In the genomic region with DNA sequence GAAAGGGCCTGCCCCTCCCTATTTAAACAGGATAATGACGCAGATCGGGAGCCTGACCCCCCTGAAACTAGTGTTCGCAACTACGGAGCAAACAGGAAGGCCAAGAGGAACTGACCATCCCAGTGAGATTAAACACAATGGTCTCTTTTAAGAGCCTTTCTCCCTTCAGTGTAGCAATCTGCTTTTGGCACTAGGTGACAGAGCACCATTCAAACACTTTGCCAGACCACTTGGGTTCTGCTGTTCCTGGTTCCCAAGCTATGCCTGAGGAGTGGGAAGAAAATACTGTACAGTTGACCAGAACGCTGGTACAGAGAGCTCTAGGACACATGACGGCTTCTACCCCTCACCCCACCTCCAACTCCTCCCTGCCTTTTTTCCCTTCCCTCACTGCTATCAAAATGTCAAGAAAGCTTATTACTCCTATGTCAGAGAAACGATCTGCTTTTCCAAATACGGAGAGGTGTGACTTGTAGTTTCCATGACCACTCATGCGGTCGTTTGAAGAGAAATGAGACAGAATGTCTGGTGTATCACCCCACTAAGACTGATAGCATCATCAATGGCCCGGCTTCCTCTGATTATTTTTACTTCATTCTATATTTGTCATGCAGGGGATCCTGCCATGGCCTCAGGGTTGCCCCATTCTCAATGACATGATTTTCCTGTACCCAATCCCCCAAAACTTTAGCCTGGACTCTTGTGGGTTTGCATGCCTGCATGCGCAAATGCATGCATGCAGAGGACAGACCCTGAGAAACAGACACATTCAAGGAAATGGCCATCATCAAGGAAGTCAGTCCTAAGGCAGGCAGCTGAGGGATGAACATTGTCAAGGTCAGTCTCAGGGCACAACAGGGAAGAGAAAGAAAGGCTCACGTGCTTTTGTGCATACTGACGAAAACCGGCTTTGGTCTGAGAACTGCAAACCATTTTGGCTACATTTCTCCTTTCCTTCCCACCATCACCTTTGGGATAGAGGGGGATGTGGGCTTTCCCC, we compare ENCODE assay signal across 9 cellular contexts. TPM values are rescaled to one million over a fixed set of nuclear protein-coding genes. Genes with fewer than 3 reads are reported as not detected.
A peak's percentile ranks its signal among the peaks of the same experiment; 100 is the strongest.
DNase-seq lines count a peak whose midpoint lies in the region; ATAC-seq, FAIRE-seq and TF ChIP-seq lines count a peak whose summit lies in the region.
"Had no signal": no experiment of that assay in that cellular context is flagged by ENCODE, and none has a peak within 500 bp of the region (broad histone marks: within the 10 kb centered on the region; RNA-seq: fewer than 3 reads in every experiment).

No MANE protein-coding gene starts in this region.

- ATAC-seq in activated CD8-positive, alpha-beta T cell treated with anti-CD3 and anti-CD28 coated beads for 36 hours, result no peak
- no peak for ATAC-seq in activated CD8-positive, alpha-beta T cell treated with anti-CD3 and anti-CD28 coated beads, Interleukin-2, amount 10 ng/mL, durations not matched to agents 7 days and 5 days
- peak; percentile 77 for ATAC-seq in mucosa of descending colon

- no peak overlapping the region for H3K4me3 Mint-ChIP-seq in activated CD8-positive, alpha-beta T cell treated with anti-CD3 and anti-CD28 coated beads for 36 hours
- H3K4me3 Mint-ChIP-seq in activated CD8-positive, alpha-beta T cell treated with anti-CD3 and anti-CD28 coated beads, Interleukin-2, amount 10 ng/mL, durations not matched to agents 7 days and 5 days, result no peak overlapping the region

- no peaks in the 10 kb centered on the region for H3K27me3 Mint-ChIP-seq in activated CD8-positive, alpha-beta T cell treated with anti-CD3 and anti-CD28 coated beads for 36 hours
- H3K27me3 Mint-ChIP-seq in activated CD8-positive, alpha-beta T cell treated with anti-CD3 and anti-CD28 coated beads, Interleukin-2, amount 10 ng/mL, durations not matched to agents 7 days and 5 days (ENCODE audit: low read depth), result no peaks in the 10 kb centered on the region

- H3K4me1 ChIP-seq in endothelial cell of umbilical vein (ENCODE audit: control insufficient read depth, extremely low read depth, insufficient read depth, low read length) (peaks cover 96% of the 10 kb centered on the region), mucosa of descending colon (ENCODE audit: low read depth) (peaks cover 67% of the 10 kb centered on the region), testis (peaks cover 60% of the 10 kb centered on the region)

- no peaks in the 10 kb centered on the region for H4K20me1 ChIP-seq in endothelial cell of umbilical vein (replicated peaks; ENCODE audit: control insufficient read depth, extremely low read depth, insufficient read depth, low read length)

- no peaks in the 10 kb centered on the region for H3K9me1 ChIP-seq in endothelial cell of umbilical vein (replicated peaks; ENCODE audit: control insufficient read depth, extremely low read depth, insufficient read depth, low read length)

- no peaks in the 10 kb centered on the region for H3K27me3 ChIP-seq in endothelial cell of umbilical vein (ENCODE audit: control insufficient read depth in 2 of 2, insufficient read depth in 2 of 2, low read length in 2 of 2)
- H3K27me3 ChIP-seq in testis, result no peaks in the 10 kb centered on the region

- peak; percentile 47 for DNase-seq in activated CD8-positive, alpha-beta T cell treated with anti-CD3 and anti-CD28 coated beads for 36 hours
- no peak for DNase-seq in activated CD8-positive, alpha-beta T cell treated with anti-CD3 and anti-CD28 coated beads, Interleukin-2, amount 10 ng/mL, durations not matched to agents 7 days and 5 days
- peak; percentile 96 for DNase-seq in endothelial cell of umbilical vein (ENCODE audit: low read depth, low spot score)
- peak in 1 of 3 donors; percentile 69 for DNase-seq in mucosa of descending colon
- peak; percentile 83 for DNase-seq in testis
- no peak for DNase-seq in EL
- no peak for DNase-seq in ureter (ENCODE audit: low spot score)
- DNase-seq in activated effector memory CD4-positive, alpha-beta T cell treated with Interleukin-2 at 50 U/mL for 16 hours, result no peak
- DNase-seq: NCI-H1105 treated with DMSO at 0.1 percent for 48 hours had no signal

- CTCF ChIA-PET in activated CD8-positive, alpha-beta T cell treated with anti-CD3 and anti-CD28 coated beads for 36 hours (lab: Charles Lee), result interaction anchor here (1.0 to 1.4 kb wide), 3 partner anchors 12 to 277 kb away, joined by 4 read pairs; no protein-coding TSS in a partner anchor
- CTCF ChIA-PET in activated CD8-positive, alpha-beta T cell treated with anti-CD3 and anti-CD28 coated beads, Interleukin-2, amount 10 ng/mL, durations not matched to agents 7 days and 5 days (lab: Charles Lee), result interaction anchor here (0.7 to 3.1 kb wide), 4 partner anchors 12 to 20 kb away, joined by 3 to 9 read pairs (median 4); a partner anchor contains a TSS
- CTCF ChIA-PET in endothelial cell of umbilical vein (lab: Charles Lee), result interaction anchor here (0.7 to 5.8 kb wide), 8 partner anchors 8 to 278 kb away, joined by 3 to 37 read pairs (median 4); a partner anchor contains a TSS

- intact Hi-C loops in activated CD8-positive, alpha-beta T cell treated with anti-CD3 and anti-CD28 coated beads for 36 hours (cut with micrococcal nuclease), result no loop called here
- intact Hi-C loops in endothelial cell of umbilical vein (cut with micrococcal nuclease), result loop anchor here (1.0 to 10.0 kb wide), 8 partner anchors 12 to 1366 kb away; a partner anchor contains a TSS
- intact Hi-C loops in mucosa of descending colon (cut with DNase I, micrococcal nuclease), result no loop called here
- intact Hi-C loops in testis (cut with DNase I; ENCODE audit: low total_unique reads), result no loop called here

- H3K36me3 ChIP-seq in endothelial cell of umbilical vein (ENCODE audit: control insufficient read depth in 2 of 2, extremely low read depth in 1 of 2, insufficient read depth in 2 of 2, low read length in 2 of 2), result peaks cover 0 to 4% of the 10 kb centered on the region in 2 experiments
- H3K36me3 ChIP-seq in mucosa of descending colon (ENCODE audit: low read depth), result no peaks in the 10 kb centered on the region
- no peaks in the 10 kb centered on the region for H3K36me3 ChIP-seq in testis (ENCODE audit: low read depth, missing control alignments)

- TSS peak; percentile 84 for BruUV-seq in endothelial cell of umbilical vein (replicated peaks; lab: Mats Ljungman, UMichigan)

- TF ChIP-seq POLR2A in endothelial cell of umbilical vein (IDR thresholded peaks at IDR 0.05; ENCODE audit: low read depth, low read length), result peak; percentile 78
- TF ChIP-seq POLR2A in testis (IDR thresholded peaks at IDR 0.05), result no peak

- peak overlapping the region; percentile 37 for H3K4me2 ChIP-seq in endothelial cell of umbilical vein (ENCODE audit: insufficient read depth, low read length)

- H3K4me3 ChIP-seq in endothelial cell of umbilical vein (replicated peaks in 1 of 3; ENCODE audit: insufficient read depth in 1 of 3, low read depth in 1 of 3, low read length in 3 of 3), result peak overlapping the region in 1 of 3 experiments; percentile 1
- no peak overlapping the region for H3K4me3 ChIP-seq in mucosa of descending colon
- H3K4me3 ChIP-seq in testis, result no peak overlapping the region

- H3K9me3 Mint-ChIP-seq in activated CD8-positive, alpha-beta T cell treated with anti-CD3 and anti-CD28 coated beads for 36 hours, result no peaks in the 10 kb centered on the region
- no peaks in the 10 kb centered on the region for H3K9me3 Mint-ChIP-seq in activated CD8-positive, alpha-beta T cell treated with anti-CD3 and anti-CD28 coated beads, Interleukin-2, amount 10 ng/mL, durations not matched to agents 7 days and 5 days (ENCODE audit: insufficient read depth)

- H3K9me3 ChIP-seq in endothelial cell of umbilical vein (replicated peaks; ENCODE audit: control insufficient read depth, insufficient read depth, low read length) (no peaks in the 10 kb centered on the region), mucosa of descending colon (no peaks in the 10 kb centered on the region), testis (no peaks in the 10 kb centered on the region)

- no peak for TF ChIP-seq CTCF in activated CD8-positive, alpha-beta T cell treated with anti-CD3 and anti-CD28 coated beads for 36 hours (IDR thresholded peaks at IDR 0.05)
- TF ChIP-seq CTCF in endothelial cell of umbilical vein (IDR thresholded peaks at IDR 0.05; ENCODE audit: extremely low read depth in 1 of 2, insufficient read depth in 1 of 2, low read depth in 1 of 2, low read length in 2 of 2) (no peak), mucosa of descending colon (IDR thresholded peaks at IDR 0.05) (no peak), testis (IDR thresholded peaks at IDR 0.05) (no peak)

- 68 to 70% methylated on average over 15 of the region's 15 CpGs for WGBS in testis, 2 donors

- peak overlapping the region; percentile 77 for H3K9ac ChIP-seq in endothelial cell of umbilical vein (replicated peaks; ENCODE audit: extremely low read depth, insufficient read depth, low read length)

- FAIRE-seq in endothelial cell of umbilical vein (lab: Jason Lieb, UNC), result peak; percentile 91

- peaks cover 16% of the 10 kb centered on the region for H3K36me3 Mint-ChIP-seq in activated CD8-positive, alpha-beta T cell treated with anti-CD3 and anti-CD28 coated beads for 36 hours (ENCODE audit: low read depth)
- H3K36me3 Mint-ChIP-seq in activated CD8-positive, alpha-beta T cell treated with anti-CD3 and anti-CD28 coated beads, Interleukin-2, amount 10 ng/mL, durations not matched to agents 7 days and 5 days (ENCODE audit: low read depth), result peaks cover 75% of the 10 kb centered on the region

- no peak overlapping the region for H2AFZ ChIP-seq in endothelial cell of umbilical vein (ENCODE audit: low read depth, low read length)

- H3K79me2 ChIP-seq in endothelial cell of umbilical vein (ENCODE audit: control insufficient read depth, insufficient read depth, low read length), result peaks cover 80% of the 10 kb centered on the region

- no peak overlapping the region for H3K27ac Mint-ChIP-seq in activated CD8-positive, alpha-beta T cell treated with anti-CD3 and anti-CD28 coated beads for 36 hours
- H3K27ac Mint-ChIP-seq in activated CD8-positive, alpha-beta T cell treated with anti-CD3 and anti-CD28 coated beads, Interleukin-2, amount 10 ng/mL, durations not matched to agents 7 days and 5 days, result no peak overlapping the region

- dilution Hi-C loops in endothelial cell of umbilical vein (cut with MboI; ENCODE audit: extremely low pct_ligation_motif_present, low sequenced_read_pairs), result no loop called here

- peaks cover 47% of the 10 kb centered on the region for H3K4me1 Mint-ChIP-seq in activated CD8-positive, alpha-beta T cell treated with anti-CD3 and anti-CD28 coated beads for 36 hours (ENCODE audit: low read depth)
- peaks cover 77% of the 10 kb centered on the region for H3K4me1 Mint-ChIP-seq in activated CD8-positive, alpha-beta T cell treated with anti-CD3 and anti-CD28 coated beads, Interleukin-2, amount 10 ng/mL, durations not matched to agents 7 days and 5 days (ENCODE audit: low read depth)

- POLR2A ChIA-PET in activated CD8-positive, alpha-beta T cell treated with anti-CD3 and anti-CD28 coated beads for 36 hours (lab: Charles Lee), result interaction anchor here (1.0 kb wide), 1 partner anchor 99 kb away, joined by 3 read pairs; no protein-coding TSS in a partner anchor
- POLR2A ChIA-PET in activated CD8-positive, alpha-beta T cell treated with anti-CD3 and anti-CD28 coated beads, Interleukin-2, amount 10 ng/mL, durations not matched to agents 7 days and 5 days (lab: Charles Lee), result interaction anchor here (5.5 kb wide), 1 partner anchor 13 kb away, joined by 75 read pairs; a partner anchor contains a TSS
- POLR2A ChIA-PET in endothelial cell of umbilical vein (lab: Charles Lee), result interaction anchor here (1.0 to 2.6 kb wide), 2 partner anchors 13 to 135 kb away, joined by 3 to 9 read pairs; a partner anchor contains a TSS

- H3K27ac ChIP-seq in endothelial cell of umbilical vein (ENCODE audit: insufficient read depth, low read depth, low read length) (peak overlapping the region; percentile 91), testis (peak overlapping the region; percentile 74 to 89)

RNA-seq across cellular contexts. Expression of a gene that starts 13.3 kb away (rescaled TPM):
- total RNA-seq in activated CD8-positive, alpha-beta T cell treated with anti-CD3 and anti-CD28 coated beads for 36 hours, result 10 to 100 TPM; 26.6 to 29.7 TPM
- total RNA-seq in activated CD8-positive, alpha-beta T cell treated with anti-CD3 and anti-CD28 coated beads, Interleukin-2, amount 10 ng/mL, durations not matched to agents 7 days and 5 days, result 10 to 100 TPM; 64.9 to 69.5 TPM
- 55.2 and 73.0 TPM in 2 replicates for total RNA-seq in endothelial cell of umbilical vein
- polyA plus RNA-seq in endothelial cell of umbilical vein, result 61.0 and 69.8 TPM in 2 replicates
- 50.2 and 54.6 TPM in 2 replicates for polyA plus RNA-seq in endothelial cell of umbilical vein (2011; cell fraction: cytosol; rRNA removed)
- polyA plus RNA-seq in endothelial cell of umbilical vein (2011; cell fraction: nucleus; rRNA removed), result 129 and 134 TPM in 2 replicates
- 41.1 and 43.9 TPM in 2 replicates for polyA plus RNA-seq in endothelial cell of umbilical vein (2012)
- polyA minus RNA-seq in endothelial cell of umbilical vein, result 132 and 144 TPM in 2 replicates
- polyA minus RNA-seq in endothelial cell of umbilical vein (2011; cell fraction: cytosol; rRNA and poly(A)+ RNA removed), result 3.8 TPM
- 133 and 155 TPM in 2 replicates for polyA minus RNA-seq in endothelial cell of umbilical vein (2011; cell fraction: nucleus; rRNA and poly(A)+ RNA removed)
- total RNA-seq in mucosa of descending colon, result 10 to 100 TPM; 41.4 to 66.6 (median 62.1) TPM
- 10 to 100 TPM; 31.8 to 67.0 TPM for total RNA-seq in testis
- polyA plus RNA-seq in testis (ENCODE audit: insufficient read depth, low read depth, low replicate concordance), result 21.0 TPM
- total RNA-seq in ureter, result 65.8 TPM

Comparison
In these comparisons a context has a peak if more than half of its experiments do, and no peak if none do; other contexts are left out.
1. DNase-seq: peak in activated CD8-positive, alpha-beta T cell treated with anti-CD3 and anti-CD28 coated beads for 36 hours (single experiment), endothelial cell of umbilical vein (single experiment) and testis (single experiment); none in activated CD8-positive, alpha-beta T cell treated with anti-CD3 and anti-CD28 coated beads, Interleukin-2, amount 10 ng/mL, durations not matched to agents 7 days and 5 days (single experiment), EL (single experiment), ureter (single experiment) and activated effector memory CD4-positive, alpha-beta T cell treated with Interleukin-2 at 50 U/mL for 16 hours (single experiment).